ENCODE assay signal across 1 cellular context in genomic region chr16:75251280-75252048, GRCh38.
TF ChIP-seq lines count a peak whose summit lies in the region.

Gene BCAR1, minus strand, starts transcription at chr16:75251624. Its CDS starts 142 bp downstream, at chr16:75251482.

TF ChIP-seq in HepG2, 621 proteins besides CTCF, POLR2A, EP300 and RAD21 (continued from another document and continues in another):
- peak; percentile 61; the same call in 1 of the 2 replicates for TF ChIP-seq ZBTB43 (CRISPR knock-in tag; conservative IDR thresholded peaks at IDR 0.05)
- TF ChIP-seq ZMYM4 (CRISPR knock-in tag; IDR thresholded peaks at IDR 0.05): no peak
- peak; percentile 15; the same call in 1 of the 2 replicates for TF ChIP-seq MED1 (CRISPR knock-in tag; IDR thresholded peaks at IDR 0.05)
- TF ChIP-seq BCL3 (CRISPR knock-in tag; IDR thresholded peaks at IDR 0.05): peak; percentile 28; the same call in 1 of the 2 replicates
- no peak for TF ChIP-seq ZNF605 (CRISPR knock-in tag; IDR thresholded peaks at IDR 0.05)
- peak; percentile 11; the same call in 1 of the 2 replicates for TF ChIP-seq ZFP91 (CRISPR knock-in tag; IDR thresholded peaks at IDR 0.05; ENCODE audit: borderline replicate concordance)
- no peak for TF ChIP-seq HNF4A (CRISPR knock-in tag; IDR thresholded peaks at IDR 0.05)
- TF ChIP-seq ZNF501 (CRISPR knock-in tag; IDR thresholded peaks at IDR 0.05): no peak
- TF ChIP-seq MBNL3 (CRISPR knock-in tag; conservative IDR thresholded peaks at IDR 0.05): no peak
- TF ChIP-seq NFIC (IDR thresholded peaks at IDR 0.05; ENCODE audit: low read length): no peak
- TF ChIP-seq ZNF792 (CRISPR knock-in tag; IDR thresholded peaks at IDR 0.05): no peak
- 0 out of 2 replicates have a peak, but pooled peaks have one; percentile 33 for TF ChIP-seq TOPORS (CRISPR knock-in tag; IDR thresholded peaks at IDR 0.05)
- no peak for TF ChIP-seq TRIM24 (CRISPR knock-in tag; IDR thresholded peaks at IDR 0.05)
- no peak for TF ChIP-seq ZNF235 (CRISPR knock-in tag; IDR thresholded peaks at IDR 0.05; ENCODE audit: borderline replicate concordance)
- no peak for TF ChIP-seq ZNF101 (CRISPR knock-in tag; IDR thresholded peaks at IDR 0.05; ENCODE audit: borderline replicate concordance, low read depth)
- no peak for TF ChIP-seq TERF1 (CRISPR knock-in tag; IDR thresholded peaks at IDR 0.05)
- peak; percentile 57 for TF ChIP-seq IRX3 (CRISPR knock-in tag; IDR thresholded peaks at IDR 0.05; ENCODE audit: borderline replicate concordance, low read depth)
- no peak; the same call in 1 of the 2 replicates for TF ChIP-seq ZMAT3 (CRISPR knock-in tag; conservative IDR thresholded peaks at IDR 0.05)
- no peak for TF ChIP-seq TRIM22 (IDR thresholded peaks at IDR 0.05)
- TF ChIP-seq ZNF282 (IDR thresholded peaks at IDR 0.05; ENCODE audit: partially characterized antibody): no peak
- no peak for TF ChIP-seq PRDM10 (CRISPR knock-in tag; IDR thresholded peaks at IDR 0.05; ENCODE audit: low read depth)
- TF ChIP-seq THYN1 (CRISPR knock-in tag; IDR thresholded peaks at IDR 0.05; ENCODE audit: borderline replicate concordance, low read depth): 0 out of 2 replicates have a peak, but pooled peaks have one; percentile 7
- TF ChIP-seq SRY (CRISPR knock-in tag; IDR thresholded peaks at IDR 0.05): peak; percentile 2; the same call in 1 of the 2 replicates
- peak; percentile 4; the same call in 1 of the 2 replicates for TF ChIP-seq ELF3 (CRISPR knock-in tag; IDR thresholded peaks at IDR 0.05)
- 0 out of 2 replicates have a peak, but pooled peaks have one; percentile 52 for TF ChIP-seq ZNF205 (CRISPR knock-in tag; IDR thresholded peaks at IDR 0.05)
- TF ChIP-seq ZNF800 (CRISPR knock-in tag; IDR thresholded peaks at IDR 0.05): peak; percentile 92
- 0 out of 2 replicates have a peak, but pooled peaks have one; percentile 21 for TF ChIP-seq PAX8 (CRISPR knock-in tag; IDR thresholded peaks at IDR 0.05; ENCODE audit: borderline replicate concordance)
- TF ChIP-seq TFDP1 (CRISPR knock-in tag; IDR thresholded peaks at IDR 0.05; ENCODE audit: borderline replicate concordance): peak; percentile 58
- peak; percentile 78 for TF ChIP-seq SNAPC5 (CRISPR knock-in tag; IDR thresholded peaks at IDR 0.05; ENCODE audit: borderline replicate concordance)
- no peak for TF ChIP-seq ZNF556 (CRISPR knock-in tag; IDR thresholded peaks at IDR 0.05; ENCODE audit: borderline replicate concordance)
- no peak for TF ChIP-seq BRF2 (CRISPR knock-in tag; IDR thresholded peaks at IDR 0.05)
- TF ChIP-seq REST (IDR thresholded peaks at IDR 0.05; ENCODE audit: borderline replicate concordance in 1 of 2, low read depth in 1 of 2, low read length in 2 of 2): no peak
- no peak for TF ChIP-seq ZXDC (CRISPR knock-in tag; IDR thresholded peaks at IDR 0.05)
- no peak for TF ChIP-seq SMARCE1 (IDR thresholded peaks at IDR 0.05; ENCODE audit: borderline replicate concordance)
- TF ChIP-seq MXD4 (CRISPR knock-in tag; IDR thresholded peaks at IDR 0.05): peak; percentile 15; the same call in 1 of the 2 replicates
